31 cellular contexts compared by ENCODE assay signal in genomic region chr9:89799766-89800165, GRCh38.
"Had no signal": no experiment of that assay in that cellular context is flagged by ENCODE, and none has a peak within 500 bp of the region (broad histone marks: within the 10 kb centered on the region; RNA-seq: fewer than 3 reads in every experiment).

No MANE protein-coding gene starts in this region.

- H3K36me3 ChIP-seq: cardiac muscle cell, ovary, prostate gland, sigmoid colon, thyroid gland, upper lobe of right lung had no signal

- H3K9me3 ChIP-seq: ovary, prostate gland, sigmoid colon, thyroid gland, upper lobe of right lung had no signal

- ATAC-seq: activated naive CD8-positive, alpha-beta T cell treated with anti-CD3 and anti-CD28 coated beads, Interleukin-2, amount 50 U/mL, for 24 hours; activated T-cell treated with anti-CD3 and anti-CD28 coated beads, Interleukin-2, amount 50 U/mL, for 4 hours; left cardiac atrium; left ventricle myocardium superior; stimulated activated memory B cell treated with anti-CD40 and anti-IgM and Interleukin-4, amounts not matched to agents 10 μg/mL and 1 μg/mL and 100 μg/mL, for 72 hours; stimulated activated naive CD8-positive, alpha-beta T cell treated with anti-CD3 and anti-CD28 coated beads, Interleukin-15, amount 100 ng/mL, for 72 hours; T-helper 17 cell; upper lobe of right lung had no signal

- H3K27me3 ChIP-seq: cardiac muscle cell, dorsolateral prefrontal cortex, ovary, sigmoid colon, thyroid gland, upper lobe of right lung had no signal

- H3K4me1 Mint-ChIP-seq: activated naive CD4-positive, alpha-beta T cell treated with anti-CD3 and anti-CD28 coated beads, Interleukin-2, amount 50 U/mL, for 24 hours; naive B cell had no signal

- DNase-seq: activated CD4-positive, alpha-beta memory T cell treated with anti-CD3 and anti-CD28 coated beads for 36 hours; activated CD4-positive, alpha-beta T cell treated with anti-CD3 and anti-CD28 coated beads, Interleukin-2, amount 10 ng/mL, durations not matched to agents 24 days and 14 days; activated CD4-positive, CD25-positive, alpha-beta regulatory T cell treated with anti-CD3 and anti-CD28 coated beads, Interleukin-2, amount 50 U/mL, for 72 hours; activated CD8-positive, alpha-beta memory T cell treated with anti-CD3 and anti-CD28 coated beads, Interleukin-2, amount 50 U/mL, for 48 hours; activated naive CD8-positive, alpha-beta T cell treated with anti-CD3 and anti-CD28 coated beads, Interleukin-2, amount 50 U/mL, for 24 hours; activated T-cell treated with anti-CD3 and anti-CD28 coated beads, Interleukin-2, amount 50 U/mL, for 4 hours; dorsolateral prefrontal cortex; effector memory CD4-positive, alpha-beta T cell; foreskin fibroblast; left cardiac atrium; left ventricle myocardium superior; mammary epithelial cell; naive B cell; nephron progenitor cell; ovary; retina; sigmoid colon; small intestine; stimulated activated CD4-positive, alpha-beta T cell treated with anti-CD3 and anti-CD28 coated beads, Interleukin-4, amount 100 ng/mL, for 24 hours; stimulated activated naive CD8-positive, alpha-beta T cell treated with anti-CD3 and anti-CD28 coated beads, Interleukin-15, amount 100 ng/mL, for 72 hours; T-helper 17 cell; T1000; thyroid gland; upper lobe of right lung had no signal

- H3K4me1 ChIP-seq: prostate gland, thyroid gland had no signal

- H3K27ac ChIP-seq: cardiac muscle cell, coronary artery, dorsolateral prefrontal cortex, ovary, prostate gland, sigmoid colon, thyroid gland, upper lobe of right lung had no signal

- H3K27ac Mint-ChIP-seq: activated CD4-positive, alpha-beta memory T cell treated with anti-CD3 and anti-CD28 coated beads for 36 hours; activated CD4-positive, alpha-beta T cell treated with anti-CD3 and anti-CD28 coated beads, Interleukin-2, amount 10 ng/mL, durations not matched to agents 24 days and 14 days; activated naive CD4-positive, alpha-beta T cell treated with anti-CD3 and anti-CD28 coated beads, Interleukin-2, amount 50 U/mL, for 24 hours; activated naive CD8-positive, alpha-beta T cell treated with anti-CD3 and anti-CD28 coated beads, Interleukin-2, amount 50 U/mL, for 24 hours; activated T-helper 2 cell treated with anti-CD3 and anti-CD28 coated beads, Interferon-gamma antibody, Interleukin-2, Interleukin-4, amounts not matched to agents 10 μg/mL and 5 μg/mL and 100 μg/mL, durations not matched to agents 14 hours and 24 hours and 36 hours; mesothelial cell of epicardium; nephron progenitor cell; stimulated activated memory B cell treated with anti-CD40 and anti-IgM and Interleukin-4, amounts not matched to agents 10 μg/mL and 1 μg/mL and 100 μg/mL, for 72 hours; stimulated activated naive CD8-positive, alpha-beta T cell treated with anti-CD3 and anti-CD28 coated beads, Interleukin-15, amount 100 ng/mL, for 72 hours had no signal

- H3K4me3 Mint-ChIP-seq: activated CD4-positive, alpha-beta memory T cell treated with anti-CD3 and anti-CD28 coated beads for 36 hours; activated CD4-positive, alpha-beta T cell treated with anti-CD3 and anti-CD28 coated beads, Interleukin-2, amount 10 ng/mL, durations not matched to agents 24 days and 14 days; activated naive CD4-positive, alpha-beta T cell treated with anti-CD3 and anti-CD28 coated beads, Interleukin-2, amount 50 U/mL, for 24 hours; activated naive CD8-positive, alpha-beta T cell treated with anti-CD3 and anti-CD28 coated beads, Interleukin-2, amount 50 U/mL, for 24 hours; activated T-cell treated with anti-CD3 and anti-CD28 coated beads, Interleukin-2, amount 50 U/mL, for 4 hours; mesothelial cell of epicardium; nephron progenitor cell; stimulated activated memory B cell treated with anti-CD40 and anti-IgM and Interleukin-4, amounts not matched to agents 10 μg/mL and 1 μg/mL and 100 μg/mL, for 72 hours; stimulated activated naive CD8-positive, alpha-beta T cell treated with anti-CD3 and anti-CD28 coated beads, Interleukin-15, amount 100 ng/mL, for 72 hours; T-helper 17 cell had no signal

- H3K27me3 Mint-ChIP-seq: activated CD4-positive, alpha-beta memory T cell treated with anti-CD3 and anti-CD28 coated beads for 36 hours; activated naive CD4-positive, alpha-beta T cell treated with anti-CD3 and anti-CD28 coated beads, Interleukin-2, amount 50 U/mL, for 24 hours; stimulated activated memory B cell treated with anti-CD40 and anti-IgM and Interleukin-4, amounts not matched to agents 10 μg/mL and 1 μg/mL and 100 μg/mL, for 72 hours had no signal

- H3K9me3 Mint-ChIP-seq: activated CD4-positive, alpha-beta memory T cell treated with anti-CD3 and anti-CD28 coated beads for 36 hours; activated CD4-positive, alpha-beta T cell treated with anti-CD3 and anti-CD28 coated beads, Interleukin-2, amount 10 ng/mL, durations not matched to agents 24 days and 14 days; activated naive CD4-positive, alpha-beta T cell treated with anti-CD3 and anti-CD28 coated beads, Interleukin-2, amount 50 U/mL, for 24 hours; activated naive CD8-positive, alpha-beta T cell treated with anti-CD3 and anti-CD28 coated beads, Interleukin-2, amount 50 U/mL, for 24 hours; activated T-cell treated with anti-CD3 and anti-CD28 coated beads, Interleukin-2, amount 50 U/mL, for 4 hours; activated T-helper 2 cell treated with anti-CD3 and anti-CD28 coated beads, Interferon-gamma antibody, Interleukin-2, Interleukin-4, amounts not matched to agents 10 μg/mL and 5 μg/mL and 100 μg/mL, durations not matched to agents 14 hours and 24 hours and 36 hours; mesothelial cell of epicardium; naive B cell; nephron progenitor cell; stimulated activated memory B cell treated with anti-CD40 and anti-IgM and Interleukin-4, amounts not matched to agents 10 μg/mL and 1 μg/mL and 100 μg/mL, for 72 hours; stimulated activated naive CD8-positive, alpha-beta T cell treated with anti-CD3 and anti-CD28 coated beads, Interleukin-15, amount 100 ng/mL, for 72 hours had no signal

- H3K36me3 Mint-ChIP-seq: activated CD4-positive, alpha-beta memory T cell treated with anti-CD3 and anti-CD28 coated beads for 36 hours; activated naive CD4-positive, alpha-beta T cell treated with anti-CD3 and anti-CD28 coated beads, Interleukin-2, amount 50 U/mL, for 24 hours; mesothelial cell of epicardium; naive B cell; stimulated activated memory B cell treated with anti-CD40 and anti-IgM and Interleukin-4, amounts not matched to agents 10 μg/mL and 1 μg/mL and 100 μg/mL, for 72 hours had no signal

- H3K4me3 ChIP-seq: cardiac muscle cell, coronary artery, dorsolateral prefrontal cortex, ovary, prostate gland, sigmoid colon, thyroid gland, upper lobe of right lung had no signal
